In the genomic region with DNA sequence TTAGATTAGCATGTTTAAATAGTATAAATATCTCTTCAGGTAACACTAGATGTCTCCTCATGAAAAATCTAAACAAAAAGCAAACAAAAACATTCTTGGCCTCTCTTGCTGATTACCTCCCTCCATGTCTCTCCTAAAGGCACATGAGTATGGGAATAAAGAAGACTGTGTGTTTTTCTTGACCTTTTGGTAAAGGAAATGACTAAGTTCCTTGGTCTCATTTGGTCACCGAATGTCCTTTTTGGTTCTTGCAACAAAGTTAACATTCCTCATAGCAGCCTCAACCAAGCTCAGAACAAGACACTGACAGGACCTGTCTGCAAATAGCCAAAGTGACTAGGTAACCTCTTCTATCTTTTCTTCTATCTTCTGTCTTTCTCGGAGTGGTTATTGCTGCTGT, we compare ENCODE assay signal across 33 cellular contexts. TPM values are rescaled to one million over a fixed set of nuclear protein-coding genes. Genes with fewer than 3 reads are reported as not detected.
"Had no signal": no experiment of that assay in that cellular context is flagged by ENCODE, and none has a peak within 500 bp of the region (broad histone marks: within the 10 kb centered on the region; RNA-seq: fewer than 3 reads in every experiment).

No MANE protein-coding gene starts in this region.

- H3K4me3 Mint-ChIP-seq: activated CD4-positive, alpha-beta memory T cell treated with anti-CD3 and anti-CD28 coated beads, Interleukin-2, amount 10 ng/mL, durations not matched to agents 7 days and 5 days; activated CD4-positive, alpha-beta T cell treated with anti-CD3 and anti-CD28 coated beads, Interleukin-2, amount 10 ng/mL, durations not matched to agents 7 days and 5 days; activated naive CD4-positive, alpha-beta T cell treated with anti-CD3 and anti-CD28 coated beads, Interleukin-2, amount 10 ng/mL, durations not matched to agents 7 days and 5 days; activated naive CD8-positive, alpha-beta T cell treated with anti-CD3 and anti-CD28 coated beads, Interleukin-2, amount 10 ng/mL, durations not matched to agents 7 days and 5 days; activated T-cell treated with anti-CD3 and anti-CD28 coated beads, Interleukin-2, amount 50 U/mL, for 24 hours; activated T-cell treated with anti-CD3 and anti-CD28 coated beads, Interleukin-2, amount 50 U/mL, for 72 hours; effector memory CD8-positive, alpha-beta T cell had no signal

- H3K36me3 ChIP-seq: ascending aorta, esophagus squamous epithelium, gastroesophageal sphincter had no signal

- H3K27ac Mint-ChIP-seq: activated CD4-positive, alpha-beta memory T cell treated with anti-CD3 and anti-CD28 coated beads, Interleukin-2, amount 10 ng/mL, durations not matched to agents 7 days and 5 days; activated CD4-positive, alpha-beta T cell treated with anti-CD3 and anti-CD28 coated beads, Interleukin-2, amount 10 ng/mL, durations not matched to agents 7 days and 5 days; activated naive CD4-positive, alpha-beta T cell treated with anti-CD3 and anti-CD28 coated beads, Interleukin-2, amount 10 ng/mL, durations not matched to agents 7 days and 5 days; activated naive CD4-positive, alpha-beta T cell treated with anti-CD3 and anti-CD28 coated beads, Interleukin-2, amount 50 U/mL, for 72 hours; activated naive CD8-positive, alpha-beta T cell treated with anti-CD3 and anti-CD28 coated beads, Interleukin-2, amount 10 ng/mL, durations not matched to agents 7 days and 5 days; activated T-cell treated with anti-CD3 and anti-CD28 coated beads, Interleukin-2, amount 50 U/mL, for 24 hours; activated T-cell treated with anti-CD3 and anti-CD28 coated beads, Interleukin-2, amount 50 U/mL, for 72 hours; effector memory CD8-positive, alpha-beta T cell had no signal

- H3K27ac ChIP-seq: ascending aorta, body of pancreas, epithelial cell of prostate, esophagus squamous epithelium, gastroesophageal sphincter had no signal

- H3K9me3 ChIP-seq: ascending aorta, esophagus squamous epithelium had no signal

- FAIRE-seq: colon had no signal

- H3K36me3 Mint-ChIP-seq: activated naive CD4-positive, alpha-beta T cell treated with anti-CD3 and anti-CD28 coated beads, Interleukin-2, amount 10 ng/mL, durations not matched to agents 7 days and 5 days; activated naive CD4-positive, alpha-beta T cell treated with anti-CD3 and anti-CD28 coated beads, Interleukin-2, amount 50 U/mL, for 72 hours; activated naive CD8-positive, alpha-beta T cell treated with anti-CD3 and anti-CD28 coated beads, Interleukin-2, amount 10 ng/mL, durations not matched to agents 7 days and 5 days had no signal

- H3K4me1 ChIP-seq: ascending aorta, body of pancreas, esophagus squamous epithelium, gastroesophageal sphincter had no signal

- ATAC-seq: activated naive CD4-positive, alpha-beta T cell treated with anti-CD3 and anti-CD28 coated beads, Interleukin-2, amount 50 U/mL, for 72 hours; activated T-cell treated with anti-CD3 and anti-CD28 coated beads, Interleukin-2, amount 50 U/mL, for 72 hours; body of pancreas; effector memory CD8-positive, alpha-beta T cell; gastroesophageal sphincter had no signal

- H3K4me3 ChIP-seq: ascending aorta, body of pancreas, esophagus squamous epithelium, gastroesophageal sphincter had no signal

- DNase-seq: activated CD4-positive, alpha-beta memory T cell treated with anti-CD3 and anti-CD28 coated beads, Interleukin-2, amount 10 ng/mL, durations not matched to agents 7 days and 5 days; activated CD4-positive, alpha-beta T cell treated with anti-CD3 and anti-CD28 coated beads for 1 hour; activated CD4-positive, alpha-beta T cell treated with anti-CD3 and anti-CD28 coated beads for 4 hours; activated CD4-positive, alpha-beta T cell treated with anti-CD3 and anti-CD28 coated beads, Interleukin-2, amount 10 ng/mL, durations not matched to agents 7 days and 5 days; activated CD4-positive, alpha-beta T cell treated with anti-CD3 and anti-CD28 coated beads, Interleukin-2, amount 50 U/mL, for 4 hours; activated CD8-positive, alpha-beta memory T cell treated with anti-CD3 and anti-CD28 coated beads, Interleukin-2, amount 50 U/mL, for 48 hours; activated gamma-delta T cell; activated naive CD4-positive, alpha-beta T cell; activated naive CD4-positive, alpha-beta T cell treated with anti-CD3 and anti-CD28 coated beads, Interleukin-2, amount 10 ng/mL, durations not matched to agents 7 days and 5 days; activated naive CD8-positive, alpha-beta T cell treated with anti-CD3 and anti-CD28 coated beads, Interleukin-2, amount 10 ng/mL, durations not matched to agents 7 days and 5 days; activated T-cell treated with anti-CD3 and anti-CD28 coated beads for 4 hours; activated T-cell treated with anti-CD3 and anti-CD28 coated beads, Interleukin-2, amount 50 U/mL, for 24 hours; activated T-cell treated with anti-CD3 and anti-CD28 coated beads, Interleukin-2, amount 50 U/mL, for 72 hours; body of pancreas; caudate nucleus; cortex of kidney; dermis blood vessel endothelial cell; effector CD4-positive, alpha-beta T cell; effector memory CD8-positive, alpha-beta T cell; esophagus squamous epithelium; foreskin melanocyte; T-helper 2 cell had no signal

- H3K27me3 Mint-ChIP-seq: activated CD4-positive, alpha-beta memory T cell treated with anti-CD3 and anti-CD28 coated beads, Interleukin-2, amount 10 ng/mL, durations not matched to agents 7 days and 5 days; activated CD4-positive, alpha-beta T cell treated with anti-CD3 and anti-CD28 coated beads, Interleukin-2, amount 10 ng/mL, durations not matched to agents 7 days and 5 days; activated naive CD4-positive, alpha-beta T cell treated with anti-CD3 and anti-CD28 coated beads, Interleukin-2, amount 10 ng/mL, durations not matched to agents 7 days and 5 days; activated naive CD8-positive, alpha-beta T cell treated with anti-CD3 and anti-CD28 coated beads, Interleukin-2, amount 10 ng/mL, durations not matched to agents 7 days and 5 days; activated T-cell treated with anti-CD3 and anti-CD28 coated beads, Interleukin-2, amount 50 U/mL, for 24 hours; effector memory CD8-positive, alpha-beta T cell had no signal

- H3K27me3 ChIP-seq: ascending aorta, body of pancreas, esophagus squamous epithelium, gastroesophageal sphincter had no signal

- H3K4me1 Mint-ChIP-seq: activated CD4-positive, alpha-beta memory T cell treated with anti-CD3 and anti-CD28 coated beads, Interleukin-2, amount 10 ng/mL, durations not matched to agents 7 days and 5 days; activated CD4-positive, alpha-beta T cell treated with anti-CD3 and anti-CD28 coated beads, Interleukin-2, amount 10 ng/mL, durations not matched to agents 7 days and 5 days; activated naive CD4-positive, alpha-beta T cell treated with anti-CD3 and anti-CD28 coated beads, Interleukin-2, amount 10 ng/mL, durations not matched to agents 7 days and 5 days; activated naive CD8-positive, alpha-beta T cell treated with anti-CD3 and anti-CD28 coated beads, Interleukin-2, amount 10 ng/mL, durations not matched to agents 7 days and 5 days had no signal

RNA-seq across cellular contexts. Expression of gene POM121L12, which starts 35.5 kb away (rescaled TPM):
- total RNA-seq: activated CD4-positive, alpha-beta memory T cell treated with anti-CD3 and anti-CD28 coated beads, Interleukin-2, amount 10 ng/mL, durations not matched to agents 7 days and 5 days; activated CD4-positive, alpha-beta T cell treated with anti-CD3 and anti-CD28 coated beads, Interleukin-2, amount 10 ng/mL, durations not matched to agents 7 days and 5 days; activated naive CD4-positive, alpha-beta T cell treated with anti-CD3 and anti-CD28 coated beads, Interleukin-2, amount 50 U/mL, for 72 hours; activated naive CD8-positive, alpha-beta T cell treated with anti-CD3 and anti-CD28 coated beads, Interleukin-2, amount 10 ng/mL, durations not matched to agents 7 days and 5 days; activated T-cell treated with anti-CD3 and anti-CD28 coated beads, Interleukin-2, amount 50 U/mL, for 72 hours; ascending aorta; body of pancreas; chondrocyte; esophagus squamous epithelium; fibroblast of lung; fibroblast of villous mesenchyme; gastroesophageal sphincter; glomerular endothelial cell; T-helper 1 cell treated with Interleukin-12 subunit alpha and Interleukin-12 subunit beta and Interleukin-4 antibody, amounts not matched to agents 30 ng/mL and 1 ng/mL, for 36 hours had no signal
- polyA plus RNA-seq: esophagus, fibroblast of lung had no signal
